Comparison of ENCODE assay signal across 29 cellular contexts in the genomic region with DNA sequence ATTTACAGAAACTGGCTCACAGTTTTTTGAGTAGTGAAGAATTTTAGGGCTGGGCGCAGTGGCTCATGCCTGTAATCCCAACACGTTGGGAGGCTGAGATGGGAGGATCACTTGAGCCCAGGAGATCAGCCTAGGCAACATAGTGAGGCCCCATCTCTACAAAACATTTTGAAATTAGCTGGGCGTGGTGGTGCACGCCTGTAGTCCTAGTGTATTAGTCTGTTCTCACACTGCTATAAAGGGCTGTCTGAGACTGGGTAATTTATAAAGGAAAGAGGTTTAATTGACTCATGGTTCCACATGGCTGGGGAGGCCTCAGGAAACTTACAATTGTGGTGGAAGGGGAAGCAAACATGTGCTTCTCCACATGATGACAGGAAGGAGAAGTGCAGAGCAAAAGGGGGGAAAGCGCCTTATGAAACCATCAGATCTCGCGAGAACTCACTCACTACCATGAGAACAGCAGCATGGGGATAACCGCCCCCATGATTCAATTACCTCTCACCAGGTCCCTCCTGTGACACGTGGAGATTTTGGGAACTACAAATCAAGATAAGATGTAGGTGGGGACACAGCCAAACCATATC. TPM values are rescaled to one million over a fixed set of nuclear protein-coding genes. Genes with fewer than 3 reads are reported as not detected.
DNase-seq lines count a peak whose midpoint lies in the region; ATAC-seq, FAIRE-seq and TF ChIP-seq lines count a peak whose summit lies in the region.
"Had no signal": no experiment of that assay in that cellular context is flagged by ENCODE, and none has a peak within 500 bp of the region (broad histone marks: within the 10 kb centered on the region; RNA-seq: fewer than 3 reads in every experiment).

No MANE protein-coding gene starts in this region.

- FAIRE-seq in HepG2 (lab: Jason Lieb, UNC) = no peak
- FAIRE-seq in K562 (lab: Jason Lieb, UNC) = no peak
- FAIRE-seq in keratinocyte (lab: Jason Lieb, UNC) = peak; percentile 20
- FAIRE-seq: A204.1, D721Med, GM12878, H54, urothelium cell line had no signal

- POLR2A ChIA-PET in HepG2 (lab: Yijun Ruan, JAX) (no interaction called here), K562 (lab: Yijun Ruan, JAX) (interaction anchor here (0.7 to 1.1 kb wide), 2 partner anchors 14 to 260 kb away, joined by 3 to 4 read pairs; no protein-coding TSS in a partner anchor)

- ATAC-seq in HepG2 (no peak), right lobe of liver (no peak), K562 (no peak), GM21786 (IDR thresholded peaks at IDR 0.05; ENCODE audit: unreplicated experiment) (no peak), HG02852 (IDR thresholded peaks at IDR 0.05; ENCODE audit: unreplicated experiment) (no peak)
- ATAC-seq: activated T-cell treated with anti-CD3 and anti-CD28 coated beads, Interleukin-2, amount 50 U/mL, for 4 hours; GM12878; Right ventricle myocardium inferior had no signal

- H3K9ac ChIP-seq in HepG2 (ENCODE audit: insufficient read depth, low read depth, low read length) = no peak overlapping the region
- no peak overlapping the region for H3K9ac ChIP-seq in K562 (ENCODE audit: insufficient read depth in 1 of 2, low read depth in 2 of 2, low read length in 2 of 2)
- peak overlapping the region; percentile 76 for H3K9ac ChIP-seq in keratinocyte (ENCODE audit: control insufficient read depth, extremely low read depth, insufficient read depth, low read length)

- H3K36me3 ChIP-seq in HepG2 (replicated peaks in 1 of 2; ENCODE audit: control insufficient read depth in 1 of 2, insufficient read depth in 2 of 2, low read length in 2 of 2) = no peaks in the 10 kb centered on the region
- H3K36me3 ChIP-seq in right lobe of liver = no peaks in the 10 kb centered on the region
- H3K36me3 ChIP-seq in K562 (ENCODE audit: control insufficient read depth, insufficient read depth, low read length) = no peaks in the 10 kb centered on the region
- H3K36me3 ChIP-seq in keratinocyte (ENCODE audit: control insufficient read depth in 2 of 2, extremely low read depth in 1 of 2, insufficient read depth in 2 of 2, low read length in 2 of 2) = no peaks in the 10 kb centered on the region
- H3K36me3 ChIP-seq in esophagus muscularis mucosa = no peaks in the 10 kb centered on the region
- H3K36me3 ChIP-seq: WERI-Rb-1 had no signal

- no peak overlapping the region for H3K27ac ChIP-seq in HepG2 (ENCODE audit: extremely low read length, insufficient read depth, low read length)
- no peak overlapping the region for H3K27ac ChIP-seq in right lobe of liver
- no peak overlapping the region for H3K27ac ChIP-seq in K562 (ENCODE audit: extremely low read depth, low read depth, low read length)
- H3K27ac ChIP-seq in keratinocyte (ENCODE audit: control insufficient read depth, insufficient read depth, low read length) = peak overlapping the region; percentile 85
- H3K27ac ChIP-seq in esophagus muscularis mucosa (replicated peaks in 1 of 4) = no peak overlapping the region
- H3K27ac ChIP-seq: WERI-Rb-1 had no signal

- dilution Hi-C loops in keratinocyte (cut with MboI; ENCODE audit: extremely low pct_ligation_motif_present, low sequenced_read_pairs) = no loop called here

- TF ChIP-seq RAD21 in HepG2 (CRISPR knock-in tag; IDR thresholded peaks at IDR 0.05) = no peak
- TF ChIP-seq RAD21 in K562 (CRISPR knock-in tag; conservative IDR thresholded peaks at IDR 0.05 in 1 of 2, IDR thresholded peaks at IDR 0.05 in 1 of 2) = no peak

- TF ChIP-seq POLR2A in HepG2 (IDR thresholded peaks at IDR 0.05; ENCODE audit: insufficient read depth in 1 of 2, low read depth in 2 of 2, low read length in 2 of 2) = no peak
- no peak for TF ChIP-seq POLR2A in right lobe of liver (IDR thresholded peaks at IDR 0.05)
- TF ChIP-seq POLR2A in K562 (conservative IDR thresholded peaks at IDR 0.05) = no peak
- no peak for TF ChIP-seq POLR2A in esophagus muscularis mucosa (IDR thresholded peaks at IDR 0.05; ENCODE audit: low read depth)

- H3K9me3 ChIP-seq in HepG2 (ENCODE audit: low read length) = no peaks in the 10 kb centered on the region
- no peaks in the 10 kb centered on the region for H3K9me3 ChIP-seq in right lobe of liver
- H3K9me3 ChIP-seq in K562 (replicated peaks; ENCODE audit: control insufficient read depth, insufficient read depth, low read depth, low read length) = 0 out of 2 replicates have a peak, but pooled peaks cover 3% of the 10 kb centered on the region
- no peaks in the 10 kb centered on the region for H3K9me3 ChIP-seq in keratinocyte (ENCODE audit: control insufficient read depth, low read depth, low read length)
- no peaks in the 10 kb centered on the region for H3K9me3 ChIP-seq in esophagus muscularis mucosa

- H3K79me2 ChIP-seq in HepG2 (ENCODE audit: insufficient read depth, low read length) = no peaks in the 10 kb centered on the region
- no peaks in the 10 kb centered on the region for H3K79me2 ChIP-seq in K562 (ENCODE audit: control insufficient read depth, insufficient read depth, low read length)
- no peaks in the 10 kb centered on the region for H3K79me2 ChIP-seq in keratinocyte (ENCODE audit: control insufficient read depth, insufficient read depth, low read length)

- H3K4me3 ChIP-seq in HepG2 (replicated peaks in 1 of 3; ENCODE audit: insufficient read depth in 1 of 3, low read depth in 2 of 3, low read length in 3 of 3) = no peak overlapping the region
- no peak overlapping the region for H3K4me3 ChIP-seq in right lobe of liver
- H3K4me3 ChIP-seq in K562 = no peak overlapping the region
- peak overlapping the region in 1 of 3 experiments; percentile 38 for H3K4me3 ChIP-seq in keratinocyte (ENCODE audit: control insufficient read depth in 2 of 3, extremely low read depth in 1 of 3, insufficient read depth in 2 of 3, low read depth in 1 of 3, low read length in 3 of 3)
- H3K4me3 ChIP-seq in esophagus muscularis mucosa = no peak overlapping the region
- H3K4me3 ChIP-seq: GM12878 had no signal

- intact Hi-C loops in HepG2 (cut with micrococcal nuclease; ENCODE audit: unreplicated experiment) = no loop called here
- intact Hi-C loops in right lobe of liver (cut with DNase I) = no loop called here
- intact Hi-C loops in K562 (cut with micrococcal nuclease) = no loop called here
- intact Hi-C loops in esophagus muscularis mucosa (cut with DNase I) = loop anchor here (5.0 kb wide), 1 partner anchor 70 kb away; no protein-coding TSS in a partner anchor

- CTCF ChIA-PET in HepG2 (lab: Yijun Ruan, JAX; ENCODE audit: low intra/inter-chr PET ratio, low total read pairs) = no interaction called here
- CTCF ChIA-PET in K562 (lab: Yijun Ruan, JAX; ENCODE audit: low intra/inter-chr PET ratio) = no interaction called here

- H3K27me3 ChIP-seq in HepG2 (ENCODE audit: control insufficient read depth in 1 of 2, insufficient read depth in 2 of 2, low read length in 2 of 2) (no peaks in the 10 kb centered on the region; a peak in 1 of 5 replicates), right lobe of liver (no peaks in the 10 kb centered on the region), K562 (ENCODE audit: control insufficient read depth in 2 of 2, insufficient read depth in 2 of 2, low read length in 2 of 2) (no peaks in the 10 kb centered on the region), keratinocyte (ENCODE audit: control insufficient read depth, extremely low read depth, insufficient read depth, low read length) (no peaks in the 10 kb centered on the region), esophagus muscularis mucosa (no peaks in the 10 kb centered on the region)

- no TSS peak for BruUV-seq in HepG2 (replicated peaks; lab: Mats Ljungman, UMichigan)
- no TSS peak for BruUV-seq in K562 (replicated peaks; lab: Mats Ljungman, UMichigan)

- TF ChIP-seq EP300 in HepG2 (IDR thresholded peaks at IDR 0.05; ENCODE audit: low read depth in 2 of 2, low read length in 2 of 2) = no peak
- TF ChIP-seq EP300 in HepG2 (CRISPR knock-in tag; IDR thresholded peaks at IDR 0.05; ENCODE audit: borderline replicate concordance) = no peak
- TF ChIP-seq EP300 in K562 (IDR thresholded peaks at IDR 0.05; ENCODE audit: low read length) = no peak
- no peak for TF ChIP-seq EP300 in esophagus muscularis mucosa (IDR thresholded peaks at IDR 0.05)

- H3K4me1 ChIP-seq in HepG2 (ENCODE audit: insufficient read depth, low read length) = peaks cover 16% of the 10 kb centered on the region
- no peaks in the 10 kb centered on the region for H3K4me1 ChIP-seq in right lobe of liver
- peaks cover 0 to 17% of the 10 kb centered on the region in 2 experiments; a peak in 4 of 5 replicates for H3K4me1 ChIP-seq in K562 (replicated peaks in 1 of 2; ENCODE audit: control insufficient read depth in 2 of 2, insufficient read depth in 2 of 2, low read length in 2 of 2)
- H3K4me1 ChIP-seq in keratinocyte (ENCODE audit: control insufficient read depth, extremely low read depth, insufficient read depth, low read length) = peaks cover 44% of the 10 kb centered on the region
- H3K4me1 ChIP-seq in esophagus muscularis mucosa = peaks cover 19 to 21% (median 19%) of the 10 kb centered on the region in 4 donors

- H3K4me2 ChIP-seq in HepG2 (ENCODE audit: low read depth, low read length) (no peak overlapping the region), K562 (ENCODE audit: insufficient read depth, low read length) (no peak overlapping the region), keratinocyte (ENCODE audit: control insufficient read depth, extremely low read depth, insufficient read depth, low read depth, low read length) (peak overlapping the region; percentile 70)

- WGBS in HepG2 (ENCODE audit: low lambda C conversion rate) = 59% methylated on average over 9 of the region's 9 CpGs
- WGBS in right lobe of liver (ENCODE audit: insufficient coverage, low coverage, low lambda C conversion rate, missing lambda C conversion rate) = 85% methylated on average over 6 of the region's 9 CpGs
- 80% methylated on average over 9 of the region's 9 CpGs for WGBS in K562 (ENCODE audit: insufficient coverage, low coverage, missing lambda C conversion rate)
- WGBS in esophagus muscularis mucosa = 89% methylated on average over 9 of the region's 9 CpGs

- no peak for DNase-seq in HepG2 (ENCODE audit: low spot score)
- no peak for DNase-seq in right lobe of liver
- DNase-seq in K562 (ENCODE audit: extremely low read depth in 1 of 4, low spot score in 3 of 4) = peak in 1 of 4 experiments; percentile 19
- DNase-seq in keratinocyte (ENCODE audit: low read depth, low spot score) = no peak
- no peak for DNase-seq in esophagus muscularis mucosa (ENCODE audit: extremely low spot score)
- DNase-seq in GOT3 (lab: John Stamatoyannopoulos, UW) = no peak
- DNase-seq: activated CD4-positive, alpha-beta T cell treated with anti-CD3 and anti-CD28 coated beads, Interleukin-2, amount 10 ng/mL, durations not matched to agents 24 days and 14 days; activated gamma-delta T cell treated with Interleukin-2 at 50 U/mL for 16 hours; activated T-cell treated with anti-CD3 and anti-CD28 coated beads, Interleukin-2, amount 50 U/mL, for 4 hours; AML-193; CD4-positive, alpha-beta T cell; cerebellar nuclear complex; head of caudate nucleus; MM.1S; NCI-H1417 treated with DMSO at 0.1 percent for 48 hours; NCI-H2081; NCI-H2227 treated with DMSO at 0.1 percent for 48 hours; NCI-H526 treated with DMSO at 0.1 percent for 48 hours; stimulated activated CD4-positive, alpha-beta T cell treated with anti-CD3 and anti-CD28 coated beads, Interleukin-15, amount 100 ng/mL, for 24 hours; stimulated activated naive CD4-positive, alpha-beta T cell treated with Interleukin-2 at 50 U/mL for 16 hours; WERI-Rb-1 had no signal

- H4K20me1 ChIP-seq in HepG2 (ENCODE audit: insufficient read depth, low read length) = no peaks in the 10 kb centered on the region
- no peaks in the 10 kb centered on the region for H4K20me1 ChIP-seq in K562 (replicated peaks; ENCODE audit: control insufficient read depth, insufficient read depth, low read length)
- H4K20me1 ChIP-seq in keratinocyte (ENCODE audit: control insufficient read depth, extremely low read depth, insufficient read depth, low read length) = no peaks in the 10 kb centered on the region

- H2AFZ ChIP-seq in HepG2 (ENCODE audit: low read length) = no peak overlapping the region
- peak overlapping the region; percentile 17; the same call in 1 of the 2 replicates for H2AFZ ChIP-seq in K562 (ENCODE audit: low read depth, low read length)
- H2AFZ ChIP-seq in keratinocyte (ENCODE audit: control insufficient read depth, low read length) = peak overlapping the region; percentile 42

- H3K9me1 ChIP-seq in K562 (ENCODE audit: control insufficient read depth, insufficient read depth, low read length) (no peaks in the 10 kb centered on the region), keratinocyte (ENCODE audit: control insufficient read depth, extremely low read depth, insufficient read depth, low read length) (no peaks in the 10 kb centered on the region)

- in situ Hi-C loops in HepG2 (cut with HindIII; ENCODE audit: extremely low pct_ligation_motif_present, low pct_unique_long_range_greater_than_20kb) (no loop called here), K562 (cut with MboI) (no loop called here)

- TF ChIP-seq CTCF in HepG2 (CRISPR knock-in tag; IDR thresholded peaks at IDR 0.05) (no peak), right lobe of liver (IDR thresholded peaks at IDR 0.05) (no peak), K562 (IDR thresholded peaks at IDR 0.05 in 2 of 3, conservative IDR thresholded peaks at IDR 0.05 in 1 of 3; ENCODE audit: insufficient read depth in 2 of 3, low read depth in 1 of 3, low read length in 3 of 3) (no peak), keratinocyte (optimal IDR thresholded peaks at IDR 0.05 in 1 of 3, IDR thresholded peaks at IDR 0.05 in 1 of 3, conservative IDR thresholded peaks at IDR 0.05 in 1 of 3; ENCODE audit: extremely low read depth in 1 of 3, insufficient read depth in 2 of 3, low read length in 3 of 3) (no peak), esophagus muscularis mucosa (IDR thresholded peaks at IDR 0.05) (no peak)

RNA-seq across cellular contexts. Expression of gene DYRK1A, which starts 24.4 kb away (rescaled TPM):
- total RNA-seq in HepG2 (2016; rRNA removed; fragmentation: Illumina TruSeq; extraction: Trizol) (32.7 and 34.2 TPM in 2 replicates), right lobe of liver (10 to 100 TPM; 20.6 to 32.5 (median 25.7) TPM), K562 (2014; rRNA removed) (40.2 and 42.3 TPM in 2 replicates), K562 (2014; rRNA removed; fragmentation: Illumina TruSeq; extraction: Trizol) (58.9 and 66.8 TPM in 2 replicates), K562 (2015; rRNA removed; fragmentation: Illumina TruSeq; extraction: Trizol) (55.3 and 57.7 TPM in 2 replicates), K562 (2021) (55.8 and 64.8 TPM in 2 replicates), esophagus muscularis mucosa (100 to 1,000 TPM in 1 of 4 donors, 10 to 100 TPM in 3; 81.8 to 108 (median 87.4) TPM)
- 19.1 and 19.6 TPM in 2 replicates for total RNA-seq in HepG2 (2016; cell fraction: cytosol; rRNA removed; fragmentation: Illumina TruSeq; extraction: Trizol; ENCODE audit: low read depth)
- 30.4 and 33.9 TPM in 2 replicates for total RNA-seq in HepG2 (2016; cell fraction: insoluble cytoplasmic fraction; rRNA removed; fragmentation: Illumina TruSeq; extraction: Trizol)
- 15.6 and 16.1 TPM in 2 replicates for total RNA-seq in HepG2 (2016; cell fraction: membrane; rRNA removed; fragmentation: Illumina TruSeq; extraction: Trizol)
- total RNA-seq in HepG2 (2016; cell fraction: nucleus; rRNA removed; fragmentation: Illumina TruSeq; extraction: Trizol) = 54.9 and 62.8 TPM in 2 replicates
- polyA plus RNA-seq in HepG2 (2011; rRNA removed) (24.6 and 28.2 TPM in 2 replicates), K562 (2011; rRNA removed) (59.9 and 65.9 TPM in 2 replicates), K562 (2014; fragmentation: Illumina TruSeq; extraction: Trizol) (35.5 and 36.5 TPM in 2 replicates), K562 (2014; fragmentation: Nextera tagmentation; extraction: Ambion mirVana) (10 to 100 TPM in 1 of 2 experiments, 1 to 10 TPM in 1; 3.7 to 13.2 TPM), K562 (2014; rRNA removed) (29.1 and 32.7 TPM in 2 replicates), keratinocyte (25.3 to 31.1 TPM (median 30.5 TPM) in 3 replicates)
- polyA plus RNA-seq in HepG2 (2011; cell fraction: cytosol; rRNA removed) = 14.9 and 16.4 TPM in 2 replicates
- polyA plus RNA-seq in HepG2 (2011; cell fraction: nucleus; rRNA removed) = 31.7 and 39.9 TPM in 2 replicates
- 10.1 and 12.5 TPM in 2 replicates for polyA plus RNA-seq in HepG2 (2012)
- polyA plus RNA-seq in HepG2 (2016; cell fraction: cytosol; fragmentation: Illumina TruSeq; extraction: Trizol; ENCODE audit: low read depth) = 0.50 and 0.67 TPM in 2 replicates
- 16.1 and 18.0 TPM in 2 replicates for polyA plus RNA-seq in HepG2 (2016; cell fraction: insoluble cytoplasmic fraction; fragmentation: Illumina TruSeq; extraction: Trizol; ENCODE audit: low read depth)
- polyA plus RNA-seq in HepG2 (2016; cell fraction: membrane; fragmentation: Illumina TruSeq; extraction: Trizol; ENCODE audit: low read depth) = 2.9 and 3.0 TPM in 2 replicates
- 25.5 and 28.0 TPM in 2 replicates for polyA plus RNA-seq in HepG2 (2016; cell fraction: nucleus; fragmentation: Illumina TruSeq; extraction: Trizol; ENCODE audit: insufficient read depth, low read depth)
- 128 and 208 TPM in 2 replicates for polyA minus RNA-seq in HepG2 (2011; rRNA and poly(A)+ RNA removed; ENCODE audit: low replicate concordance)
- 25.3 and 30.3 TPM in 2 replicates for polyA minus RNA-seq in HepG2 (2011; cell fraction: cytosol; rRNA and poly(A)+ RNA removed)
- 132 and 133 TPM in 2 replicates for polyA minus RNA-seq in HepG2 (2011; cell fraction: nucleus; rRNA and poly(A)+ RNA removed)
- 104 and 251 TPM in 2 replicates for total RNA-seq in K562 (2011; cell fraction: chromatin; rRNA removed; ENCODE audit: low replicate concordance)
- 52.7 and 60.7 TPM in 2 replicates for total RNA-seq in K562 (2011; cell fraction: nucleolus; rRNA removed)
- 126 and 183 TPM in 2 replicates for total RNA-seq in K562 (2011; cell fraction: nucleoplasm; rRNA removed)
- polyA plus RNA-seq in K562 (2011; cell fraction: cytosol; rRNA removed) = 49.8 and 58.2 TPM in 2 replicates
- 116 and 121 TPM in 2 replicates for polyA plus RNA-seq in K562 (2011; cell fraction: nucleus; rRNA removed)
- polyA plus RNA-seq in K562 (2012) = 20.9 and 26.2 TPM in 2 replicates
- 174 and 176 TPM in 2 replicates for polyA minus RNA-seq in K562 (2011; rRNA and poly(A)+ RNA removed)
- 62.1 and 76.3 TPM in 2 replicates for polyA minus RNA-seq in K562 (2011; cell fraction: cytosol; rRNA and poly(A)+ RNA removed)
- 102 and 169 TPM in 2 replicates for polyA minus RNA-seq in K562 (2011; cell fraction: nucleus; rRNA and poly(A)+ RNA removed)
- 22.5 TPM for polyA plus RNA-seq in keratinocyte (2011; ENCODE audit: low read depth)
- 13.7 and 20.2 TPM in 2 replicates for polyA plus RNA-seq in keratinocyte (2011; cell fraction: cytosol; rRNA removed)
- polyA plus RNA-seq in keratinocyte (2011; cell fraction: nucleus; rRNA removed) = 59.4 and 61.5 TPM in 2 replicates
- 13.5 and 17.6 TPM in 2 replicates for polyA plus RNA-seq in keratinocyte (2012; ENCODE audit: low replicate concordance)
- 74.5 to 95.9 TPM (median 91.2 TPM) in 3 replicates for polyA minus RNA-seq in keratinocyte
- polyA minus RNA-seq in keratinocyte (2011; cell fraction: cytosol; rRNA and poly(A)+ RNA removed) = 24.9 TPM
- 49.5 and 82.0 TPM in 2 replicates for polyA minus RNA-seq in keratinocyte (2011; cell fraction: nucleus; rRNA and poly(A)+ RNA removed)

Comparison
In these comparisons a context has a peak if more than half of its experiments do, and no peak if none do; other contexts are left out.
1. Of the 241 proteins assayed by ChIP-seq in both HepG2 and K562: peak only in HepG2: MNT; only in K562: CHD2, MAX and ZBTB33; in both: none; in neither: 237.